In the genomic region with DNA sequence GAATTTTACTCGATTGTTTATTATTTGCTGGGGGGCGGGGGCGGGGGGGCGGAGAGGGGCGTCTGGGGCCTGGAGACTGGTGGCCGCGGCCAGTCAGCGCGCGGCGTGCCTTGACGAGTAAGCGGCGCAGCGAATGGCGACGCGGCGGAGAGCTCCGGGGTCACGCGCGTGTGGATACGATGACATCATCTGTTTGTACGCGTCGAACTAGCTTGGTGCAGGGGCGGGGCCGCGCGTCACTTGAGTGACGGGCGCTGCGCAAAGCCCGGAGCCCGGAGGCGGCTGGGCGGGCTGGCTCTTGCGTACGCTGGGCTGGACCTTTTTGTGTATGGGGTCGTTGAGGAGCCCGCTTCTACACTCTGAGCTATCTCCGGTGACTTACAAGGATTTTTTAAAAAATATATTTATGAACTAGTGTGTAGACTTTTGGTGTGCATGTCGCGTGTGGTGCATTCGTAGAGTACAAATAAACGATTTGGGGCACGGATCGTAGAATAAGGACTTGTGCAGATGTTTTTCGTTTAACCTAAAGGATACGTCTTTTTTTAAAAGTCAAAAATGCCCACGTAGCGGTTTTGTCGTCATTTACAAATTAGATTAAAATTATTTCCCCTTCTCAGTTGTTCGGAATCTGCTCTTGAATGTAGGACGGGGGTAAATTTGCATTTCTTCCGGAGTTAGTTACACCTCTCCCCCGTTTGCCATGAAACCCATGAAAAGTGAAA, we compare ENCODE assay signal across 1 cellular context.
TF ChIP-seq lines count a peak whose summit lies in the region.

No MANE protein-coding gene starts in this region.

TF ChIP-seq in WTC11, 78 proteins besides CTCF, POLR2A, EP300 and RAD21 (continued from another document and continues in another):
- TF ChIP-seq, protein P1, sequence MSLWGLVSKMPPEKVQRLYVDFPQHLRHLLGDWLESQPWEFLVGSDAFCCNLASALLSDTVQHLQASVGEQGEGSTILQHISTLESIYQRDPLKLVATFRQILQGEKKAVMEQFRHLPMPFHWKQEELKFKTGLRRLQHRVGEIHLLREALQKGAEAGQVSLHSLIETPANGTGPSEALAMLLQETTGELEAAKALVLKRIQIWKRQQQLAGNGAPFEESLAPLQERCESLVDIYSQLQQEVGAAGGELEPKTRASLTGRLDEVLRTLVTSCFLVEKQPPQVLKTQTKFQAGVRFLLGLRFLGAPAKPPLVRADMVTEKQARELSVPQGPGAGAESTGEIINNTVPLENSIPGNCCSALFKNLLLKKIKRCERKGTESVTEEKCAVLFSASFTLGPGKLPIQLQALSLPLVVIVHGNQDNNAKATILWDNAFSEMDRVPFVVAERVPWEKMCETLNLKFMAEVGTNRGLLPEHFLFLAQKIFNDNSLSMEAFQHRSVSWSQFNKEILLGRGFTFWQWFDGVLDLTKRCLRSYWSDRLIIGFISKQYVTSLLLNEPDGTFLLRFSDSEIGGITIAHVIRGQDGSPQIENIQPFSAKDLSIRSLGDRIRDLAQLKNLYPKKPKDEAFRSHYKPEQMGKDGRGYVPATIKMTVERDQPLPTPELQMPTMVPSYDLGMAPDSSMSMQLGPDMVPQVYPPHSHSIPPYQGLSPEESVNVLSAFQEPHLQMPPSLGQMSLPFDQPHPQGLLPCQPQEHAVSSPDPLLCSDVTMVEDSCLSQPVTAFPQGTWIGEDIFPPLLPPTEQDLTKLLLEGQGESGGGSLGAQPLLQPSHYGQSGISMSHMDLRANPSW (CRISPR knock-in tag; conservative IDR thresholded peaks at IDR 0.05; ENCODE audit: low read depth): no peak
- TF ChIP-seq, protein P2, sequence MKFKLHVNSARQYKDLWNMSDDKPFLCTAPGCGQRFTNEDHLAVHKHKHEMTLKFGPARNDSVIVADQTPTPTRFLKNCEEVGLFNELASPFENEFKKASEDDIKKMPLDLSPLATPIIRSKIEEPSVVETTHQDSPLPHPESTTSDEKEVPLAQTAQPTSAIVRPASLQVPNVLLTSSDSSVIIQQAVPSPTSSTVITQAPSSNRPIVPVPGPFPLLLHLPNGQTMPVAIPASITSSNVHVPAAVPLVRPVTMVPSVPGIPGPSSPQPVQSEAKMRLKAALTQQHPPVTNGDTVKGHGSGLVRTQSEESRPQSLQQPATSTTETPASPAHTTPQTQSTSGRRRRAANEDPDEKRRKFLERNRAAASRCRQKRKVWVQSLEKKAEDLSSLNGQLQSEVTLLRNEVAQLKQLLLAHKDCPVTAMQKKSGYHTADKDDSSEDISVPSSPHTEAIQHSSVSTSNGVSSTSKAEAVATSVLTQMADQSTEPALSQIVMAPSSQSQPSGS (CRISPR knock-in tag; IDR thresholded peaks at IDR 0.05; ENCODE audit: borderline replicate concordance, low read depth): no peak
- TF ChIP-seq, protein P3, sequence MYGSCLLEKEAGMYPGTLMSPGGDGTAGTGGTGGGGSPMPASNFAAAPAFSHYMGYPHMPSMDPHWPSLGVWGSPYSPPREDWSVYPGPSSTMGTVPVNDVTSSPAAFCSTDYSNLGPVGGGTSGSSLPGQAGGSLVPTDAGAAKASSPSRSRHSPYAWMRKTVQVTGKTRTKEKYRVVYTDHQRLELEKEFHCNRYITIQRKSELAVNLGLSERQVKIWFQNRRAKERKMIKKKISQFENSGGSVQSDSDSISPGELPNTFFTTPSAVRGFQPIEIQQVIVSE (CRISPR knock-in tag; IDR thresholded peaks at IDR 0.05; ENCODE audit: borderline replicate concordance): no peak
- TF ChIP-seq, protein P4, sequence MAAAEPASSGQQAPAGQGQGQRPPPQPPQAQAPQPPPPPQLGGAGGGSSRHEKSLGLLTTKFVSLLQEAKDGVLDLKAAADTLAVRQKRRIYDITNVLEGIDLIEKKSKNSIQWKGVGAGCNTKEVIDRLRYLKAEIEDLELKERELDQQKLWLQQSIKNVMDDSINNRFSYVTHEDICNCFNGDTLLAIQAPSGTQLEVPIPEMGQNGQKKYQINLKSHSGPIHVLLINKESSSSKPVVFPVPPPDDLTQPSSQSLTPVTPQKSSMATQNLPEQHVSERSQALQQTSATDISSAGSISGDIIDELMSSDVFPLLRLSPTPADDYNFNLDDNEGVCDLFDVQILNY (CRISPR knock-in tag; IDR thresholded peaks at IDR 0.05): no peak
- TF ChIP-seq, protein P5, sequence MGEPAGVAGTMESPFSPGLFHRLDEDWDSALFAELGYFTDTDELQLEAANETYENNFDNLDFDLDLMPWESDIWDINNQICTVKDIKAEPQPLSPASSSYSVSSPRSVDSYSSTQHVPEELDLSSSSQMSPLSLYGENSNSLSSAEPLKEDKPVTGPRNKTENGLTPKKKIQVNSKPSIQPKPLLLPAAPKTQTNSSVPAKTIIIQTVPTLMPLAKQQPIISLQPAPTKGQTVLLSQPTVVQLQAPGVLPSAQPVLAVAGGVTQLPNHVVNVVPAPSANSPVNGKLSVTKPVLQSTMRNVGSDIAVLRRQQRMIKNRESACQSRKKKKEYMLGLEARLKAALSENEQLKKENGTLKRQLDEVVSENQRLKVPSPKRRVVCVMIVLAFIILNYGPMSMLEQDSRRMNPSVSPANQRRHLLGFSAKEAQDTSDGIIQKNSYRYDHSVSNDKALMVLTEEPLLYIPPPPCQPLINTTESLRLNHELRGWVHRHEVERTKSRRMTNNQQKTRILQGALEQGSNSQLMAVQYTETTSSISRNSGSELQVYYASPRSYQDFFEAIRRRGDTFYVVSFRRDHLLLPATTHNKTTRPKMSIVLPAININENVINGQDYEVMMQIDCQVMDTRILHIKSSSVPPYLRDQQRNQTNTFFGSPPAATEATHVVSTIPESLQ (CRISPR knock-in tag; IDR thresholded peaks at IDR 0.05): no peak
- TF ChIP-seq GTF2I (CRISPR knock-in tag; conservative IDR thresholded peaks at IDR 0.05): no peak
- TF ChIP-seq, protein P6, sequence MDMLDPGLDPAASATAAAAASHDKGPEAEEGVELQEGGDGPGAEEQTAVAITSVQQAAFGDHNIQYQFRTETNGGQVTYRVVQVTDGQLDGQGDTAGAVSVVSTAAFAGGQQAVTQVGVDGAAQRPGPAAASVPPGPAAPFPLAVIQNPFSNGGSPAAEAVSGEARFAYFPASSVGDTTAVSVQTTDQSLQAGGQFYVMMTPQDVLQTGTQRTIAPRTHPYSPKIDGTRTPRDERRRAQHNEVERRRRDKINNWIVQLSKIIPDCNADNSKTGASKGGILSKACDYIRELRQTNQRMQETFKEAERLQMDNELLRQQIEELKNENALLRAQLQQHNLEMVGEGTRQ (CRISPR knock-in tag; IDR thresholded peaks at IDR 0.05): peak; percentile 69
- TF ChIP-seq, protein P7, sequence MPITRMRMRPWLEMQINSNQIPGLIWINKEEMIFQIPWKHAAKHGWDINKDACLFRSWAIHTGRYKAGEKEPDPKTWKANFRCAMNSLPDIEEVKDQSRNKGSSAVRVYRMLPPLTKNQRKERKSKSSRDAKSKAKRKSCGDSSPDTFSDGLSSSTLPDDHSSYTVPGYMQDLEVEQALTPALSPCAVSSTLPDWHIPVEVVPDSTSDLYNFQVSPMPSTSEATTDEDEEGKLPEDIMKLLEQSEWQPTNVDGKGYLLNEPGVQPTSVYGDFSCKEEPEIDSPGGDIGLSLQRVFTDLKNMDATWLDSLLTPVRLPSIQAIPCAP (CRISPR knock-in tag; IDR thresholded peaks at IDR 0.05): no peak
- no peak for TF ChIP-seq HMGA2 (CRISPR knock-in tag; IDR thresholded peaks at IDR 0.05)
- no peak for TF ChIP-seq EMX1 (CRISPR knock-in tag; IDR thresholded peaks at IDR 0.05)
- no peak for TF ChIP-seq ZNF121 (CRISPR knock-in tag; IDR thresholded peaks at IDR 0.05)
- TF ChIP-seq GRHL2 (CRISPR knock-in tag; IDR thresholded peaks at IDR 0.05; ENCODE audit: insufficient replicate concordance, severe bottlenecking): no peak
- no peak for TF ChIP-seq FOXP1 (CRISPR knock-in tag; IDR thresholded peaks at IDR 0.05; ENCODE audit: borderline replicate concordance)
- TF ChIP-seq, protein P8, sequence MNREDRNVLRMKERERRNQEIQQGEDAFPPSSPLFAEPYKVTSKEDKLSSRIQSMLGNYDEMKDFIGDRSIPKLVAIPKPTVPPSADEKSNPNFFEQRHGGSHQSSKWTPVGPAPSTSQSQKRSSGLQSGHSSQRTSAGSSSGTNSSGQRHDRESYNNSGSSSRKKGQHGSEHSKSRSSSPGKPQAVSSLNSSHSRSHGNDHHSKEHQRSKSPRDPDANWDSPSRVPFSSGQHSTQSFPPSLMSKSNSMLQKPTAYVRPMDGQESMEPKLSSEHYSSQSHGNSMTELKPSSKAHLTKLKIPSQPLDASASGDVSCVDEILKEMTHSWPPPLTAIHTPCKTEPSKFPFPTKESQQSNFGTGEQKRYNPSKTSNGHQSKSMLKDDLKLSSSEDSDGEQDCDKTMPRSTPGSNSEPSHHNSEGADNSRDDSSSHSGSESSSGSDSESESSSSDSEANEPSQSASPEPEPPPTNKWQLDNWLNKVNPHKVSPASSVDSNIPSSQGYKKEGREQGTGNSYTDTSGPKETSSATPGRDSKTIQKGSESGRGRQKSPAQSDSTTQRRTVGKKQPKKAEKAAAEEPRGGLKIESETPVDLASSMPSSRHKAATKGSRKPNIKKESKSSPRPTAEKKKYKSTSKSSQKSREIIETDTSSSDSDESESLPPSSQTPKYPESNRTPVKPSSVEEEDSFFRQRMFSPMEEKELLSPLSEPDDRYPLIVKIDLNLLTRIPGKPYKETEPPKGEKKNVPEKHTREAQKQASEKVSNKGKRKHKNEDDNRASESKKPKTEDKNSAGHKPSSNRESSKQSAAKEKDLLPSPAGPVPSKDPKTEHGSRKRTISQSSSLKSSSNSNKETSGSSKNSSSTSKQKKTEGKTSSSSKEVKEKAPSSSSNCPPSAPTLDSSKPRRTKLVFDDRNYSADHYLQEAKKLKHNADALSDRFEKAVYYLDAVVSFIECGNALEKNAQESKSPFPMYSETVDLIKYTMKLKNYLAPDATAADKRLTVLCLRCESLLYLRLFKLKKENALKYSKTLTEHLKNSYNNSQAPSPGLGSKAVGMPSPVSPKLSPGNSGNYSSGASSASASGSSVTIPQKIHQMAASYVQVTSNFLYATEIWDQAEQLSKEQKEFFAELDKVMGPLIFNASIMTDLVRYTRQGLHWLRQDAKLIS (CRISPR knock-in tag; IDR thresholded peaks at IDR 0.05; ENCODE audit: borderline replicate concordance): no peak
- TF ChIP-seq, protein P9, sequence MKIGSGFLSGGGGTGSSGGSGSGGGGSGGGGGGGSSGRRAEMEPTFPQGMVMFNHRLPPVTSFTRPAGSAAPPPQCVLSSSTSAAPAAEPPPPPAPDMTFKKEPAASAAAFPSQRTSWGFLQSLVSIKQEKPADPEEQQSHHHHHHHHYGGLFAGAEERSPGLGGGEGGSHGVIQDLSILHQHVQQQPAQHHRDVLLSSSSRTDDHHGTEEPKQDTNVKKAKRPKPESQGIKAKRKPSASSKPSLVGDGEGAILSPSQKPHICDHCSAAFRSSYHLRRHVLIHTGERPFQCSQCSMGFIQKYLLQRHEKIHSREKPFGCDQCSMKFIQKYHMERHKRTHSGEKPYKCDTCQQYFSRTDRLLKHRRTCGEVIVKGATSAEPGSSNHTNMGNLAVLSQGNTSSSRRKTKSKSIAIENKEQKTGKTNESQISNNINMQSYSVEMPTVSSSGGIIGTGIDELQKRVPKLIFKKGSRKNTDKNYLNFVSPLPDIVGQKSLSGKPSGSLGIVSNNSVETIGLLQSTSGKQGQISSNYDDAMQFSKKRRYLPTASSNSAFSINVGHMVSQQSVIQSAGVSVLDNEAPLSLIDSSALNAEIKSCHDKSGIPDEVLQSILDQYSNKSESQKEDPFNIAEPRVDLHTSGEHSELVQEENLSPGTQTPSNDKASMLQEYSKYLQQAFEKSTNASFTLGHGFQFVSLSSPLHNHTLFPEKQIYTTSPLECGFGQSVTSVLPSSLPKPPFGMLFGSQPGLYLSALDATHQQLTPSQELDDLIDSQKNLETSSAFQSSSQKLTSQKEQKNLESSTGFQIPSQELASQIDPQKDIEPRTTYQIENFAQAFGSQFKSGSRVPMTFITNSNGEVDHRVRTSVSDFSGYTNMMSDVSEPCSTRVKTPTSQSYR (CRISPR knock-in tag; IDR thresholded peaks at IDR 0.05): no peak
- TF ChIP-seq ZNF671 (CRISPR knock-in tag; IDR thresholded peaks at IDR 0.05): no peak
- TF ChIP-seq NFE2L1 (CRISPR knock-in tag; IDR thresholded peaks at IDR 0.05): no peak
- no peak for TF ChIP-seq MXD4 (CRISPR knock-in tag; IDR thresholded peaks at IDR 0.05; ENCODE audit: borderline replicate concordance)
- TF ChIP-seq NFYB (CRISPR knock-in tag; conservative IDR thresholded peaks at IDR 0.05; ENCODE audit: low read depth): peak; percentile 74
- TF ChIP-seq, protein P10, sequence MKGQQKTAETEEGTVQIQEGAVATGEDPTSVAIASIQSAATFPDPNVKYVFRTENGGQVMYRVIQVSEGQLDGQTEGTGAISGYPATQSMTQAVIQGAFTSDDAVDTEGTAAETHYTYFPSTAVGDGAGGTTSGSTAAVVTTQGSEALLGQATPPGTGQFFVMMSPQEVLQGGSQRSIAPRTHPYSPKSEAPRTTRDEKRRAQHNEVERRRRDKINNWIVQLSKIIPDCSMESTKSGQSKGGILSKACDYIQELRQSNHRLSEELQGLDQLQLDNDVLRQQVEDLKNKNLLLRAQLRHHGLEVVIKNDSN (CRISPR knock-in tag; IDR thresholded peaks at IDR 0.05): peak; percentile 50; the same call in 1 of the 2 replicates
- no peak for TF ChIP-seq TEAD4 (CRISPR knock-in tag; IDR thresholded peaks at IDR 0.05)
- TF ChIP-seq, protein P11, sequence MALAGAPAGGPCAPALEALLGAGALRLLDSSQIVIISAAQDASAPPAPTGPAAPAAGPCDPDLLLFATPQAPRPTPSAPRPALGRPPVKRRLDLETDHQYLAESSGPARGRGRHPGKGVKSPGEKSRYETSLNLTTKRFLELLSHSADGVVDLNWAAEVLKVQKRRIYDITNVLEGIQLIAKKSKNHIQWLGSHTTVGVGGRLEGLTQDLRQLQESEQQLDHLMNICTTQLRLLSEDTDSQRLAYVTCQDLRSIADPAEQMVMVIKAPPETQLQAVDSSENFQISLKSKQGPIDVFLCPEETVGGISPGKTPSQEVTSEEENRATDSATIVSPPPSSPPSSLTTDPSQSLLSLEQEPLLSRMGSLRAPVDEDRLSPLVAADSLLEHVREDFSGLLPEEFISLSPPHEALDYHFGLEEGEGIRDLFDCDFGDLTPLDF (CRISPR knock-in tag; IDR thresholded peaks at IDR 0.05): no peak
- no peak for TF ChIP-seq KAT7 (CRISPR knock-in tag; IDR thresholded peaks at IDR 0.05; ENCODE audit: borderline replicate concordance)
- no peak for TF ChIP-seq ATF1 (CRISPR knock-in tag; IDR thresholded peaks at IDR 0.05)
- no peak for TF ChIP-seq IRF2 (CRISPR knock-in tag; IDR thresholded peaks at IDR 0.05; ENCODE audit: borderline replicate concordance, low read depth)
- peak; percentile 64; the same call in 1 of the 2 replicates for TF ChIP-seq CREM (CRISPR knock-in tag; IDR thresholded peaks at IDR 0.05)
- TF ChIP-seq JAZF1 (CRISPR knock-in tag; IDR thresholded peaks at IDR 0.05): no peak
